1 cellular context compared by ENCODE assay signal in the genomic region with DNA sequence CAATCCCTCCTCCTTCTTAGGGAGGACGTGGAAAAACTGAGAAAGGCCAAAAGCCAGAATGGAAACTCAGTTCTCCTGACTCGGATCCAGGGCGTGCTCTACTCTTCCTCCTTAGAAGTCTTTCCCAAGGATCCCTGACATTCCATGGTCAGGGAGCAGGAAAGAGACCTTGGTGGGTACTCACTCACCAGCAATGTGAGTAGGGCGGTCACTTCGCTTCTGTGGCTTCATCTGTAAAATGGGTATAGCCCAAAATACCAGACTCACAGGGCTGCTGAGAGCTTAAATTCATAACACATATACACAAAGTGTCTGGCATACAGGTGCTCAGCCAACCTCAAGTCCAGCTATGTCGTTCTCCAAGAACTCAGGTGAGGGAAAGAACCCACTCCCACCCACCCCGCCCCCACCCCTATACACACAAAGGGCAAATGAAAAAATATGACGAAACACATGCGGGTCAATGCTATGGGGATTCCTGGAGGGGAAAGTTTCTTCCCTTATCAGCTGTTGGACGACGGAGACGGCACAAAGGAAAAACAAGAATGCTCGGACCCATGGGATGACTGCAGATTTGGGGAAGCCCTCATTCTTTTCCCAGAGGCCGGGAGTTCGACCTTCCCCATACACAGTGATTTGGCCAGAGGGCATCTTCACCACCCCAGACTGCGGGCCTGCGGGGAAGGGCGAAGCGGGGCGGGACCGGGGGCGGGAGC.
TF ChIP-seq lines count a peak whose summit lies in the region.

No MANE protein-coding gene starts in this region.

TF ChIP-seq in GM23338, 12 proteins besides CTCF, POLR2A, EP300 and RAD21 (continued from another document):
- TF ChIP-seq ZNF462 (CRISPR knock-in tag; IDR thresholded peaks at IDR 0.05) (no peak), ZNF114 (CRISPR knock-in tag; IDR thresholded peaks at IDR 0.05) (no peak), NANOG (IDR thresholded peaks at IDR 0.05; ENCODE audit: borderline replicate concordance) (no peak)
